In the genomic region with DNA sequence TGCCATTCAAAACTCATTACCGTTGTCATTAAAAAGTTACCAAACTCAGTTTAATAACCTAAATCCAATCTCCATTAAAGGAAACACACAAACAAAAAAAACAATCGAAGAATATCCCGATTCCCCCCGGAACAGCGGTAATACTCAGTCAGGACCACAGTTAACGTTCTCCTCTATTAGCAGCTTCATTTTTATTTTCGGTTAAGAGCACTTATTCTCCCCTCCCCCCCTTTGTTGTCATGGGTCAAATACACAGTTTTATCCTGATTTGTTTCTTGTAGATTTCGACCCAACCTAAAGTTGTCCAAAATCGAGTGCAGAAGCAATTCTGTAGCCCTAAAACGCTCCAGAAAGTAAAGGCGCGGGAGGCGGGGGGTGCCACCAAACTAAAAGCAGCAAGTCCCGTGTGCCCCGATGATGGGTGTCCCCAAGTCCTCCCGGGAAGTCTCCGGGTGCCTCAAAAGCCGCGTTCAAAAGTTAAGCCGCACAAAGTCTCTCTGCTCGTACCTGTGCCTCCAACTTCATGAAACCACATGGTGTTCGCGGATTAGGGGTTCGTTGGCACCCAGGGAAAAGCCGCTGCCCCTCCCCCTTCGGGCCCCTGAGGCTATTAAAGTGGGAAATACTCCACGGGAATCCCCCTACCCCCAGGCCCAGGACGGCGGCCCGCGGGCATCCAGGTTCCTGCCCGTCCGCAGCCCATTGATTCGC, we compare ENCODE assay signal across 8 cellular contexts. TPM values are rescaled to one million over a fixed set of nuclear protein-coding genes. Genes with fewer than 3 reads are reported as not detected.
DNase-seq lines count a peak whose midpoint lies in the region; ATAC-seq lines count a peak whose summit lies in the region.

No MANE protein-coding gene starts in this region.

- intact Hi-C loops in right cardiac atrium (cut with DNase I), result no loop called here

- peak; percentile 26 to 56 for DNase-seq in NCI-H524 (lab: John Stamatoyannopoulos, UW)
- DNase-seq in NCI-H524 treated with DMSO at 0.1 percent for 48 hours (lab: John Stamatoyannopoulos, UW), result no peak
- DNase-seq in NAMALWA (ENCODE audit: low spot score), result peak; percentile 55
- DNase-seq in activated naive CD4-positive, alpha-beta T cell treated with Interleukin-2 at 50 U/mL for 16 hours, result peak; percentile 57
- peak in 2 of 3 donors; percentile 30 to 65 for DNase-seq in right cardiac atrium
- DNase-seq in skeletal muscle cell (ENCODE audit: low read depth), result no peak

- no peaks in the 10 kb centered on the region for H3K27me3 ChIP-seq in right cardiac atrium (ENCODE audit: control insufficient read depth, insufficient read depth)

- peak overlapping the region; percentile 99 for H3K27ac ChIP-seq in right cardiac atrium (ENCODE audit: low read length)

- no peaks in the 10 kb centered on the region for H3K4me1 ChIP-seq in right cardiac atrium (ENCODE audit: control insufficient read depth, insufficient read depth, low read length)

- WGBS in right cardiac atrium, result under 1% methylated on average over 34 of the region's 34 CpGs

- ATAC-seq in right cardiac atrium (no peak), GM18873 (IDR thresholded peaks at IDR 0.05; ENCODE audit: low FRiP score, unreplicated experiment) (no peak), GM18907 (IDR thresholded peaks at IDR 0.05; ENCODE audit: unreplicated experiment) (no peak)

- H3K4me3 ChIP-seq in right cardiac atrium (ENCODE audit: low read length), result peak overlapping the region; percentile 91
- H3K4me3 ChIP-seq in skeletal muscle cell (ENCODE audit: low read depth, low read length), result peak overlapping the region; percentile 97

- no peaks in the 10 kb centered on the region for H3K9me3 ChIP-seq in right cardiac atrium (ENCODE audit: control insufficient read depth, low read length)

RNA-seq across cellular contexts. Expression of a gene that starts 1.0 kb away (rescaled TPM):
- 100 to 1,000 TPM; 249 to 272 (median 257) TPM for total RNA-seq in right cardiac atrium
- 99.1 TPM for polyA plus RNA-seq in right cardiac atrium

RNA-seq across cellular contexts. Expression of a gene that starts 23.7 kb away (rescaled TPM):
- 10 to 100 TPM; 31.3 to 36.1 (median 34.2) TPM for total RNA-seq in right cardiac atrium
- polyA plus RNA-seq in right cardiac atrium, result 16.3 TPM

RNA-seq across cellular contexts. Expression of a gene that starts 27.5 kb away (rescaled TPM):
- 10 to 100 TPM; 11.7 to 22.3 (median 17.9) TPM for total RNA-seq in right cardiac atrium
- 40.5 TPM for polyA plus RNA-seq in right cardiac atrium

RNA-seq across cellular contexts. Expression of a gene that starts 50.2 kb away (rescaled TPM):
- 10 to 100 TPM; 29.1 to 35.9 (median 33.3) TPM for total RNA-seq in right cardiac atrium
- polyA plus RNA-seq in right cardiac atrium, result 37.5 TPM

Comparison
In these comparisons a context has a peak if more than half of its experiments do, and no peak if none do; other contexts are left out.
1. DNase-seq: peak in NCI-H524 (2 of 2), NAMALWA (single experiment), activated naive CD4-positive, alpha-beta T cell treated with Interleukin-2 at 50 U/mL for 16 hours (single experiment) and right cardiac atrium (2 of 3); none in NCI-H524 treated with DMSO at 0.1 percent for 48 hours (single experiment) and skeletal muscle cell (single experiment).